In the genomic region with DNA sequence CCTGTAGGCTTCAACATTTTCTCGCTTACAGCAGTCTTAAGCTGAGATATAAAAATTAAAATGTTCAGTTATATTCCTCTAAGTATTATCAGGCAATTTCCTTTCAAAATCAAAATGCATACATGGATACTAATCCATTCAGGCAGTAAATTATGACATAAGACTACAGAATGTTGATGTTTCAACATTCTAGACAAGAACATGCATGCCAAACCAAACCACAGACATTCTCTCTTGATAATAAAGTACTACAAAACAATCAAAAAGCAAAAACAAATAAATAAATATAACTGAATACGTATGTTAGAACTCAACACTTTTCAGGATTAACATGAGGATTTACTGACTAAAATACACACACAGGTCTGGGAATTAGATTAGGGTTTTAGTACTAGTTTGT, we compare ENCODE assay signal across 13 cellular contexts.
"Had no signal": no experiment of that assay in that cellular context is flagged by ENCODE, and none has a peak within 500 bp of the region (broad histone marks: within the 10 kb centered on the region; RNA-seq: fewer than 3 reads in every experiment).

No MANE protein-coding gene starts in this region.

- H3K4me3 ChIP-seq: right atrium auricular region, tibial nerve had no signal

- H3K27ac ChIP-seq: brain microvascular endothelial cell, right atrium auricular region, tibial nerve had no signal

- ATAC-seq: left colon; natural killer cell; stimulated activated naive B cell treated with anti-CD40 and anti-IgM and Interleukin-4, amounts not matched to agents 10 μg/mL and 1 μg/mL and 100 μg/mL, for 72 hours had no signal

- H3K9me3 ChIP-seq: right atrium auricular region, tibial nerve had no signal

- DNase-seq: activated CD4-positive, CD25-positive, alpha-beta regulatory T cell; activated effector memory CD4-positive, alpha-beta T cell treated with Interleukin-2 at 50 U/mL for 16 hours; activated T-cell treated with anti-CD3 and anti-CD28 coated beads, Interleukin-2, amount 50 U/mL, for 1 hour; amygdala; brain microvascular endothelial cell; glutamatergic neuron; left colon; natural killer cell; posterior cingulate gyrus; stimulated activated CD4-positive, alpha-beta T cell treated with anti-CD3 and anti-CD28 coated beads, Interleukin-1b, Interleukin-23, amount 100 ng/mL, for 48 hours; stimulated activated naive B cell treated with anti-CD40 and anti-IgM and Interleukin-4, amounts not matched to agents 10 μg/mL and 1 μg/mL and 100 μg/mL, for 72 hours had no signal

- H3K27me3 ChIP-seq: brain microvascular endothelial cell, right atrium auricular region, tibial nerve had no signal
